Comparison of ENCODE assay signal across 8 cellular contexts in the genomic region with DNA sequence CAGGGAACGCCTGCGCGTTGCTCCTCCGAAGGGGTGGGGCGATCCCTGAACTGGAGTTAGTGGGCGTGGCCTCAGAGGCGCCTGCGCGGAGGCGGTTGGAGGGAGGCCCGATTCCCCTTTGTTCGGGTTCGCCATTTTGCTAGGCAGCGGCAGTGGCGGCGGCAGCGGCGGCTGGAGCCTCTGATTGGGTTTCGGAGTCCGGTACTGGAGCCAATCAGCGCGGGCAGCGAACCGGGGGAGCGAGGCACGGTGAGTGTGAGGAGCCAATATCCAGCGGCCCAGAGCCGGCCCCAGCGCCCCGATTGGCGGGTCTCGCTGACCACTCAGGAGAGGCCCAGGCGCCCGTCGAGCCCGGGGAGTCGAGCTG. TPM values are rescaled to one million over a fixed set of nuclear protein-coding genes. Genes with fewer than 3 reads are reported as not detected.
DNase-seq lines count a peak whose midpoint lies in the region; ATAC-seq and TF ChIP-seq lines count a peak whose summit lies in the region.

A gene (plus strand): TSS at position 139 of the 367 bp plus-strand sequence. CDS start 6,116 bp downstream, outside the sequence.

- H3K4me1 Mint-ChIP-seq in CD14-positive monocyte: peaks cover 29% of the 10 kb centered on the region

- H3K4me2 ChIP-seq in smooth muscle cell: peak within 1 kb of the TSS; percentile 96

- H3K27me3 ChIP-seq in brain microvascular endothelial cell (replicated peaks) (no peaks in the 10 kb centered on the region), iPS-18a (ENCODE audit: control insufficient read depth, insufficient read depth, low read length) (no peaks in the 10 kb centered on the region), smooth muscle cell (ENCODE audit: low read depth) (no peaks in the 10 kb centered on the region)

- in situ Hi-C loops in brain microvascular endothelial cell (cut with HindIII; ENCODE audit: low pct_ligation_motif_present, low sequenced_read_pairs): no loop called here

- H3K36me3 ChIP-seq in brain microvascular endothelial cell (replicated peaks): no peaks in the 10 kb centered on the region
- peaks cover under 1% of the 10 kb centered on the region for H3K36me3 ChIP-seq in iPS-18a (ENCODE audit: control insufficient read depth, low read depth, low read length)
- H3K36me3 ChIP-seq in smooth muscle cell (ENCODE audit: low read depth): no peaks in the 10 kb centered on the region

- H4K20me1 ChIP-seq in smooth muscle cell (ENCODE audit: low read depth): peaks cover 42% of the 10 kb centered on the region

- ATAC-seq in GM19351 (IDR thresholded peaks at IDR 0.05; ENCODE audit: unreplicated experiment) (peak; percentile 58), HG03354 (IDR thresholded peaks at IDR 0.05; ENCODE audit: poor library complexity, severe bottlenecking, unreplicated experiment) (peak; percentile 65)

- DNase-seq in CD14-positive monocyte (ENCODE audit: low spot score) (peak; percentile 100), SKM-1 (lab: John Stamatoyannopoulos, UW; ENCODE audit: unreplicated experiment) (peak; percentile 100), brain microvascular endothelial cell (no peak), smooth muscle cell (lab: John Stamatoyannopoulos, UW; ENCODE audit: unreplicated experiment) (peak; percentile 100), NCI-H146 treated with DMSO at 0.1 percent for 48 hours (lab: John Stamatoyannopoulos, UW; ENCODE audit: unreplicated experiment) (no peak)

- H3K4me1 ChIP-seq in iPS-18a (ENCODE audit: control insufficient read depth, low read depth, low read length) (peaks cover 26% of the 10 kb centered on the region), smooth muscle cell (ENCODE audit: low read depth) (peaks cover 35% of the 10 kb centered on the region)

- intact Hi-C loops in CD14-positive monocyte (cut with micrococcal nuclease): loop anchor here (5.0 to 10.0 kb wide), 3 partner anchors 109 to 662 kb away; a partner anchor contains a TSS

- peak within 1 kb of the TSS; percentile 97 to 99 (median 98) for H3K27ac Mint-ChIP-seq in CD14-positive monocyte

- H3K9ac ChIP-seq in iPS-18a (ENCODE audit: low read length) (peak within 1 kb of the TSS; percentile 95), smooth muscle cell (ENCODE audit: low read depth) (peak within 1 kb of the TSS; percentile 95)

- H3K27ac ChIP-seq in brain microvascular endothelial cell: peak within 1 kb of the TSS; percentile 93
- H3K27ac ChIP-seq in iPS-18a (ENCODE audit: low read length): peak within 1 kb of the TSS; percentile 98
- H3K27ac ChIP-seq in smooth muscle cell (ENCODE audit: low read depth): peak within 1 kb of the TSS; percentile 94

- H3K27me3 Mint-ChIP-seq in CD14-positive monocyte (ENCODE audit: low read depth in 3 of 3): no peaks in the 10 kb centered on the region

- WGBS in smooth muscle cell (ENCODE audit: low lambda C conversion rate): under 1% methylated on average over 31 of the region's 37 CpGs

- H3K9me3 ChIP-seq in iPS-18a (ENCODE audit: control insufficient read depth, low read depth, low read length): no peaks in the 10 kb centered on the region
- H3K9me3 ChIP-seq in smooth muscle cell (replicated peaks; ENCODE audit: low read depth): no peaks in the 10 kb centered on the region

- peak within 1 kb of the TSS; percentile 92 to 93 for H3K4me3 Mint-ChIP-seq in CD14-positive monocyte

- peak within 1 kb of the TSS; percentile 93 for H2AFZ ChIP-seq in smooth muscle cell (ENCODE audit: low read depth)

- no peaks in the 10 kb centered on the region for H3K9me3 Mint-ChIP-seq in CD14-positive monocyte

- peak within 1 kb of the TSS; percentile 89 for H3K4me3 ChIP-seq in brain microvascular endothelial cell (ENCODE audit: low read depth, low read length)
- peak within 1 kb of the TSS; percentile 74 for H3K4me3 ChIP-seq in iPS-18a (ENCODE audit: low read length)
- peak within 1 kb of the TSS; percentile 83 for H3K4me3 ChIP-seq in smooth muscle cell

- TF ChIP-seq CTCF in CD14-positive monocyte (IDR thresholded peaks at IDR 0.05): no peak
- TF ChIP-seq CTCF in brain microvascular endothelial cell (IDR thresholded peaks at IDR 0.05; ENCODE audit: low read depth, low read length, missing control alignments): no peak
- TF ChIP-seq CTCF in smooth muscle cell (IDR thresholded peaks at IDR 0.05; ENCODE audit: borderline replicate concordance, insufficient read depth, poor library complexity, severe bottlenecking): no peak

- H3K79me2 ChIP-seq in smooth muscle cell (ENCODE audit: low read depth): peaks cover 44% of the 10 kb centered on the region

- H3F3A ChIP-seq in smooth muscle cell (ENCODE audit: low read depth): peaks cover 3% of the 10 kb centered on the region

- H3K36me3 Mint-ChIP-seq in CD14-positive monocyte: peaks cover 24 to 26% of the 10 kb centered on the region in 2 donors

RNA-seq across cellular contexts. Expression of the gene that starts here (rescaled TPM):
- polyA plus RNA-seq in CD14-positive monocyte (10 to 100 TPM in 1 of 2 donors, 1 to 10 TPM in 1; 9.7 to 10.7 TPM), smooth muscle cell (20.6 and 22.4 TPM in 2 replicates)
- total RNA-seq in smooth muscle cell: 40.2 and 43.5 TPM in 2 replicates

Comparison
In these comparisons a context has a peak if more than half of its experiments do, and no peak if none do; other contexts are left out.
1. DNase-seq: peak in CD14-positive monocyte (single experiment), SKM-1 (single experiment) and smooth muscle cell (single experiment); none in brain microvascular endothelial cell (single experiment) and NCI-H146 treated with DMSO at 0.1 percent for 48 hours (single experiment).
2. Peak in every context shown above with its lines, with median percentiles within 50 percentile points of each other: H3K27ac ChIP-seq and H3K4me3 ChIP-seq.